In the genomic region with DNA sequence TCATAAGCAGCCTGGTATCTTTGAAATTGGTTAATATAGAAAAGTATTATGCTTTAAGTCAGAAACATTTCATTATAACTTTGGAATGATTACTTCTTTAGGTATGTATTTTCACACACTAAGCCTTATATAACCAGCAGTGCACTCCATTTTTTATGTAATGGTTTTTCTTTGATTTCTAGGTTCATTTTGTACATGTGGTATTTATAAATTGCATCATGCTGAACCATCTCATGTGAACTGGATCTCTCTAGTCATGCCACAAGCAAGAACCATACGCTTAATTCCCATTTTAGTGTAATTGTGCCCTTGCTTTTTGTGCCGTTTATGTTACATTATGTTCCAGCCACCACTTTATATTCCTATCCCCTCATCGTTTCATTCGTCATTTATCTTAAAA, we compare ENCODE assay signal across 20 cellular contexts. TPM values are rescaled to one million over a fixed set of nuclear protein-coding genes. Genes with fewer than 3 reads are reported as not detected.
DNase-seq lines count a peak whose midpoint lies in the region; FAIRE-seq and TF ChIP-seq lines count a peak whose summit lies in the region.
"Had no signal": no experiment of that assay in that cellular context is flagged by ENCODE, and none has a peak within 500 bp of the region (broad histone marks: within the 10 kb centered on the region; RNA-seq: fewer than 3 reads in every experiment).

No MANE protein-coding gene starts in this region.

- no peak overlapping the region for H3K27ac Mint-ChIP-seq in endodermal cell

- H3K27me3 ChIP-seq in adipocyte (replicated peaks; ENCODE audit: control insufficient read depth, insufficient read depth, low read length): no peaks in the 10 kb centered on the region
- no peaks in the 10 kb centered on the region for H3K27me3 ChIP-seq in endodermal cell (ENCODE audit: control insufficient read depth, insufficient read depth, low read length, poor library complexity, severe bottlenecking)
- H3K27me3 ChIP-seq: Peyer's patch had no signal

- no peak overlapping the region for H3K4me3 Mint-ChIP-seq in endodermal cell

- 94 to 98% methylated on average over 4 of the region's 4 CpGs for WGBS in endodermal cell (ENCODE audit: insufficient coverage in 1 of 2, insufficient read length in 1 of 2), 2 experiments

- peak; percentile 8 for DNase-seq in AG09309 (ENCODE audit: low read depth)
- no peak for DNase-seq in GM19239 (ENCODE audit: insufficient read length, low spot score)
- peak; percentile 64 for DNase-seq in adipocyte (ENCODE audit: low read depth)
- DNase-seq in fibroblast of the aortic adventitia (ENCODE audit: low read depth): peak; percentile 5
- DNase-seq in endodermal cell: no peak
- DNase-seq in stimulated activated naive CD4-positive, alpha-beta T cell (lab: John Stamatoyannopoulos, UW): no peak
- no peak for DNase-seq in frontal cortex (ENCODE audit: low spot score in 2 of 2)
- DNase-seq in HUDEP-2 (lab: John Stamatoyannopoulos, UW; ENCODE audit: unreplicated experiment in 76 of 76): no peak
- DNase-seq: COR-L47, DMS153, EL, NCI-H1105, NCI-H1694, NCI-H2107, NCI-H2227 treated with DMSO at 0.1 percent for 48 hours, NCI-H524, Peyer's patch, Right ventricle myocardium superior had no signal

- H3K4me1 ChIP-seq in adipocyte (ENCODE audit: control insufficient read depth, insufficient read depth, low read length) (no peaks in the 10 kb centered on the region), endodermal cell (ENCODE audit: control insufficient read depth, insufficient read depth, low read length) (no peaks in the 10 kb centered on the region)
- H3K4me1 ChIP-seq: A549, Peyer's patch had no signal

- no peak overlapping the region for H3K4me3 ChIP-seq in AG09309 (ENCODE audit: control insufficient read depth, low read depth, low read length)
- no peak overlapping the region for H3K4me3 ChIP-seq in adipocyte (ENCODE audit: low read length)
- H3K4me3 ChIP-seq in fibroblast of the aortic adventitia (ENCODE audit: low read depth, low read length): no peak overlapping the region
- no peak overlapping the region for H3K4me3 ChIP-seq in endodermal cell (ENCODE audit: low read length)
- H3K4me3 ChIP-seq: A549, Peyer's patch, SK-N-MC had no signal

- no peak for TF ChIP-seq CTCF in AG09309 (IDR thresholded peaks at IDR 0.05; ENCODE audit: control insufficient read depth, insufficient read depth, low read depth, low read length, missing control alignments)
- TF ChIP-seq CTCF in fibroblast of the aortic adventitia (IDR thresholded peaks at IDR 0.05; ENCODE audit: insufficient read depth, low read length): no peak
- TF ChIP-seq CTCF in endodermal cell (conservative IDR thresholded peaks at IDR 0.05): no peak

- no peak overlapping the region for H3K27ac ChIP-seq in endodermal cell (ENCODE audit: low read depth, low read length)
- H3K27ac ChIP-seq: A549, Peyer's patch, SK-N-MC had no signal

- no peaks in the 10 kb centered on the region for H3K9me3 Mint-ChIP-seq in endodermal cell

- H3K9ac ChIP-seq in adipocyte (ENCODE audit: low read length): no peak overlapping the region
- no peak overlapping the region for H3K9ac ChIP-seq in endodermal cell (ENCODE audit: extremely low read depth, low read length, poor library complexity, severe bottlenecking)

- no peaks in the 10 kb centered on the region for H3K27me3 Mint-ChIP-seq in endodermal cell (ENCODE audit: insufficient read depth)

- FAIRE-seq in GM19239 (lab: Jason Lieb, UNC) (peak; percentile 26), frontal cortex (lab: Jason Lieb, UNC) (no peak)
- FAIRE-seq: A549 had no signal

- peaks cover 23% of the 10 kb centered on the region for H3K4me1 Mint-ChIP-seq in endodermal cell

- H3K36me3 ChIP-seq in adipocyte (ENCODE audit: control insufficient read depth, insufficient read depth, low read length, severe bottlenecking): peaks cover 76% of the 10 kb centered on the region
- peaks cover 97% of the 10 kb centered on the region for H3K36me3 ChIP-seq in endodermal cell (ENCODE audit: control insufficient read depth, insufficient read depth, low read length)

- H3K36me3 Mint-ChIP-seq in endodermal cell (ENCODE audit: low read depth): peaks cover 73% of the 10 kb centered on the region

- H3K9me3 ChIP-seq in adipocyte (ENCODE audit: control insufficient read depth, low read length): no peaks in the 10 kb centered on the region
- no peaks in the 10 kb centered on the region for H3K9me3 ChIP-seq in endodermal cell (ENCODE audit: control insufficient read depth, low read length)
- H3K9me3 ChIP-seq: A549, Peyer's patch had no signal

RNA-seq across cellular contexts. Expression of a gene that starts 38.6 kb away (rescaled TPM):
- total RNA-seq in fibroblast of the aortic adventitia (ENCODE audit: low replicate concordance) (49.0 and 88.2 TPM in 2 replicates), endodermal cell (10 to 100 TPM; 65.4 to 65.7 TPM), frontal cortex (39.1 TPM)
- 82.5 TPM for polyA plus RNA-seq in endodermal cell (2013, experiment 1 of 2)
- 71.9 TPM for polyA plus RNA-seq in endodermal cell (2013, experiment 2 of 2)

Comparison
In these comparisons a context has a peak if more than half of its experiments do, and no peak if none do; other contexts are left out.
1. DNase-seq: peak in AG09309 (single experiment), adipocyte (single experiment) and fibroblast of the aortic adventitia (single experiment); none in GM19239 (single experiment), endodermal cell (single experiment), stimulated activated naive CD4-positive, alpha-beta T cell (0 of 6), frontal cortex (0 of 2) and HUDEP-2 (0 of 76).